ENCODE assay signal across 9 cellular contexts in genomic region chr13:99310382-99311031, GRCh38. TPM values are rescaled to one million over a fixed set of nuclear protein-coding genes. Genes with fewer than 3 reads are reported as not detected.
A peak's percentile ranks its signal among the peaks of the same experiment; 100 is the strongest.
DNase-seq lines count a peak whose midpoint lies in the region; ATAC-seq and TF ChIP-seq lines count a peak whose summit lies in the region.
"Had no signal": no experiment of that assay in that cellular context is flagged by ENCODE, and none has a peak within 500 bp of the region (broad histone marks: within the 10 kb centered on the region; RNA-seq: fewer than 3 reads in every experiment).

No MANE protein-coding gene starts in this region.

- H3K4me3 Mint-ChIP-seq in activated T-helper 2 cell treated with anti-CD3 and anti-CD28 coated beads, Interferon-gamma antibody, Interleukin-2, Interleukin-4, amounts not matched to agents 10 μg/mL and 5 μg/mL and 100 μg/mL, durations not matched to agents 14 hours and 24 hours and 36 hours (ENCODE audit: low read depth) = peak overlapping the region; percentile 50

- H3K4me3 ChIP-seq in skeletal muscle cell (ENCODE audit: low read depth, low read length) (no peak overlapping the region), PC-9 (no peak overlapping the region)

- no peaks in the 10 kb centered on the region for H3K9me2 ChIP-seq in PC-9 (ENCODE audit: insufficient read depth)

- no peaks in the 10 kb centered on the region for H3K9me3 Mint-ChIP-seq in activated T-helper 2 cell treated with anti-CD3 and anti-CD28 coated beads, Interferon-gamma antibody, Interleukin-2, Interleukin-4, amounts not matched to agents 10 μg/mL and 5 μg/mL and 100 μg/mL, durations not matched to agents 14 hours and 24 hours and 36 hours

- H3K4me2 ChIP-seq in PC-9 = no peak overlapping the region

- peaks cover 10% of the 10 kb centered on the region; the same call in 1 of the 2 replicates for H3K36me3 ChIP-seq in PC-9 (ENCODE audit: low read depth)

- peaks cover 48% of the 10 kb centered on the region for H3K36me3 Mint-ChIP-seq in activated T-helper 2 cell treated with anti-CD3 and anti-CD28 coated beads, Interferon-gamma antibody, Interleukin-2, Interleukin-4, amounts not matched to agents 10 μg/mL and 5 μg/mL and 100 μg/mL, durations not matched to agents 14 hours and 24 hours and 36 hours (ENCODE audit: low read depth)

- no peaks in the 10 kb centered on the region for H3K4me1 ChIP-seq in PC-9 (replicated peaks; ENCODE audit: insufficient read depth)

- no TSS peak for BruUV-seq in PC-9 (replicated peaks; lab: Mats Ljungman, UMichigan)

- peak; percentile 51 for ATAC-seq in GM18517 (IDR thresholded peaks at IDR 0.05; ENCODE audit: unreplicated experiment)
- ATAC-seq in HG02870 (IDR thresholded peaks at IDR 0.05; ENCODE audit: unreplicated experiment) = peak; percentile 53

- peak overlapping the region; percentile 93 for H3K27ac Mint-ChIP-seq in activated T-helper 2 cell treated with anti-CD3 and anti-CD28 coated beads, Interferon-gamma antibody, Interleukin-2, Interleukin-4, amounts not matched to agents 10 μg/mL and 5 μg/mL and 100 μg/mL, durations not matched to agents 14 hours and 24 hours and 36 hours

- H3K27ac ChIP-seq in PC-9 = no peak overlapping the region

- H3K4me1 Mint-ChIP-seq in activated T-helper 2 cell treated with anti-CD3 and anti-CD28 coated beads, Interferon-gamma antibody, Interleukin-2, Interleukin-4, amounts not matched to agents 10 μg/mL and 5 μg/mL and 100 μg/mL, durations not matched to agents 14 hours and 24 hours and 36 hours (ENCODE audit: low read depth) = peaks cover 68% of the 10 kb centered on the region

- TF ChIP-seq CTCF in PC-9 (conservative IDR thresholded peaks at IDR 0.05) = no peak

- peaks cover 19% of the 10 kb centered on the region; the same call in 1 of the 2 replicates for H4K20me1 ChIP-seq in PC-9 (ENCODE audit: insufficient read depth)

- peaks cover 18% of the 10 kb centered on the region; the same call in 1 of the 2 replicates for H3K79me2 ChIP-seq in PC-9 (ENCODE audit: low read depth)

- POLR2A ChIA-PET in PC-9 (lab: Charles Lee; ENCODE audit: unreplicated experiment) = no interaction called here

- H2AFZ ChIP-seq in PC-9 = no peak overlapping the region

- no peaks in the 10 kb centered on the region for H3K27me3 ChIP-seq in PC-9 (ENCODE audit: insufficient read depth, low read depth)

- no peak for DNase-seq in activated T-helper 2 cell treated with anti-CD3 and anti-CD28 coated beads, Interferon-gamma antibody, Interleukin-2, Interleukin-4, amounts not matched to agents 10 μg/mL and 5 μg/mL and 100 μg/mL, durations not matched to agents 14 hours and 24 hours and 36 hours (ENCODE audit: low spot score)
- DNase-seq in skeletal muscle cell (ENCODE audit: low read depth) (peak; percentile 47), PC-9 (no peak), DMS 273 treated with DMSO at 0.1 percent for 48 hours (lab: John Stamatoyannopoulos, UW) (no peak)
- no peak for DNase-seq in activated CD8-positive, alpha-beta memory T cell treated with anti-CD3 and anti-CD28 coated beads, Interleukin-2, amount 50 U/mL, for 4 hours

- no peaks in the 10 kb centered on the region for H3K9me3 ChIP-seq in PC-9 (ENCODE audit: insufficient read depth, low read depth)

- intact Hi-C loops in activated T-helper 2 cell treated with anti-CD3 and anti-CD28 coated beads, Interferon-gamma antibody, Interleukin-2, Interleukin-4, amounts not matched to agents 10 μg/mL and 5 μg/mL and 100 μg/mL, durations not matched to agents 14 hours and 24 hours and 36 hours (cut with micrococcal nuclease) = loop anchor here (1.0 to 5.0 kb wide), 2 partner anchors 22 to 33 kb away; no protein-coding TSS in a partner anchor
- intact Hi-C loops in PC-9 (cut with micrococcal nuclease; ENCODE audit: unreplicated experiment) = no loop called here

- H3K27me3 Mint-ChIP-seq in activated T-helper 2 cell treated with anti-CD3 and anti-CD28 coated beads, Interferon-gamma antibody, Interleukin-2, Interleukin-4, amounts not matched to agents 10 μg/mL and 5 μg/mL and 100 μg/mL, durations not matched to agents 14 hours and 24 hours and 36 hours (ENCODE audit: low read depth) = no peaks in the 10 kb centered on the region

- CTCF ChIA-PET in PC-9 (lab: Charles Lee) = no interaction called here

- peaks cover 7% of the 10 kb centered on the region; the same call in 1 of the 2 replicates for H3F3A ChIP-seq in PC-9 (ENCODE audit: insufficient read depth, low read depth)

RNA-seq across cellular contexts. Expression of gene GPR183, which starts 3.3 kb away (rescaled TPM):
- 143 and 147 TPM in 2 replicates for total RNA-seq in activated T-helper 2 cell treated with anti-CD3 and anti-CD28 coated beads, Interferon-gamma antibody, Interleukin-2, Interleukin-4, amounts not matched to agents 10 μg/mL and 5 μg/mL and 100 μg/mL, durations not matched to agents 14 hours and 24 hours and 36 hours
- not detected in 2 replicates for total RNA-seq in PC-9 (2021)
- total RNA-seq: H1 had no signal

RNA-seq across cellular contexts. Expression of gene GPR18, which starts 52.3 kb away (rescaled TPM):
- total RNA-seq in activated T-helper 2 cell treated with anti-CD3 and anti-CD28 coated beads, Interferon-gamma antibody, Interleukin-2, Interleukin-4, amounts not matched to agents 10 μg/mL and 5 μg/mL and 100 μg/mL, durations not matched to agents 14 hours and 24 hours and 36 hours = 7.4 and 8.4 TPM in 2 replicates
- not detected in 2 replicates for total RNA-seq in PC-9 (2021)
- total RNA-seq: cardiac septum, H1 had no signal

Comparison
In these comparisons a context has a peak if more than half of its experiments do, and no peak if none do; other contexts are left out.
1. RNA of gene GPR183, which starts 3.3 kb away (total RNA-seq): 143 to 147 TPM in activated T-helper 2 cell treated with anti-CD3 and anti-CD28 coated beads, Interferon-gamma antibody, Interleukin-2, Interleukin-4, amounts not matched to agents 10 μg/mL and 5 μg/mL and 100 μg/mL, durations not matched to agents 14 hours and 24 hours and 36 hours; not detected in PC-9; every median in the first group is over 100 times any median in the second.